ENCODE assay signal across 16 cellular contexts in the genomic region with DNA sequence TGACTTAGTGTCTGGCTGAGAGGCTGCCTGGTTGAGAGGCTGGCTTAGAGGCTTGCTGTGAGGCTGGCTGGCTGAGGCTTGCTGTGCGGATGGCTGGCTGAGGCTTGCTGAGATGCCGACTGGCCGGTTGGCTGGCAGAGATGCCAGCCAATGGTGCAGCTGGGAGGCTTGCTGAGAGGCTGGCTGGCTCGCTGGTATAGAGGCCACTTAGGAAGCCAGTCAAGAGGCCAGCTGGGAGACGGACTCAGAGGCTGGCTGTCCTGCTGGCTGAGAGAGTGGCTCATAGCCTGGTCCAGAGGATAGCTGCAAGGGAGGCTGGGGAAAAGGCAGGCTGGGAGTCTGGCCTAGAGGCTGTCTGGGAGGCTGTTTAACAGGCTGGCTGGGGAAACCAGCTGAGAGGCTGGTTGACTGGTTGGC. TPM values are rescaled to one million over a fixed set of nuclear protein-coding genes. Genes with fewer than 3 reads are reported as not detected.
DNase-seq lines count a peak whose midpoint lies in the region; ATAC-seq, FAIRE-seq and TF ChIP-seq lines count a peak whose summit lies in the region.
"Had no signal": no experiment of that assay in that cellular context is flagged by ENCODE, and none has a peak within 500 bp of the region (broad histone marks: within the 10 kb centered on the region; RNA-seq: fewer than 3 reads in every experiment).

No MANE protein-coding gene starts in this region.

- no peak for TF ChIP-seq RAD21 in HepG2 (CRISPR knock-in tag; IDR thresholded peaks at IDR 0.05)

- POLR2A ChIA-PET in HepG2 (lab: Yijun Ruan, JAX), result interaction anchor here (1.0 to 1.8 kb wide), 4 partner anchors 15 to 128 kb away, joined by 3 to 5 read pairs (median 4); a partner anchor contains a TSS

- no peak overlapping the region for H4K8ac ChIP-seq in neuronal stem cell (ENCODE audit: low read depth, low read length)

- H2AK5ac ChIP-seq in neuronal stem cell (ENCODE audit: low read depth, low read length), result no peak overlapping the region

- H2BK120ac ChIP-seq in neuronal stem cell (ENCODE audit: low read depth, low read length), result no peak overlapping the region

- no peak overlapping the region for H2BK15ac ChIP-seq in neuronal stem cell (ENCODE audit: low read length)

- no peak overlapping the region for H3K18ac ChIP-seq in neuronal stem cell (ENCODE audit: low read length)

- H3K9me3 ChIP-seq in HepG2 (ENCODE audit: low read length) (no peaks in the 10 kb centered on the region), right lobe of liver (no peaks in the 10 kb centered on the region), ascending aorta (no peaks in the 10 kb centered on the region), neuronal stem cell (replicated peaks in 1 of 2; ENCODE audit: control insufficient read depth in 2 of 2, insufficient read depth in 1 of 2, low read depth in 1 of 2, low read length in 2 of 2) (no peaks in the 10 kb centered on the region)
- H3K9me3 ChIP-seq: Caco-2 had no signal

- H2AFZ ChIP-seq in HepG2 (ENCODE audit: low read length), result no peak overlapping the region
- no peak overlapping the region for H2AFZ ChIP-seq in neuronal stem cell (ENCODE audit: low read length)

- WGBS in HepG2 (ENCODE audit: low lambda C conversion rate), result 71% methylated on average over 5 of the region's 5 CpGs
- 67% methylated on average over 2 of the region's 5 CpGs for WGBS in right lobe of liver (ENCODE audit: insufficient coverage, low coverage, low lambda C conversion rate, missing lambda C conversion rate)
- WGBS in neuronal stem cell (ENCODE audit: extremely low coverage in 2 of 2, insufficient read length in 2 of 2, insufficient replicate concordance in 1 of 2), 2 donors, result no CpG with 5 or more reads among the region's 5 CpGs

- DNase-seq in HepG2 (ENCODE audit: low spot score), result no peak
- DNase-seq in right lobe of liver, result no peak
- DNase-seq in ascending aorta (ENCODE audit: low spot score in 2 of 2), result no peak
- DNase-seq in neuronal stem cell (ENCODE audit: low spot score), result no peak
- DNase-seq in SW 1271 (lab: John Stamatoyannopoulos, UW), result no peak
- DNase-seq in sciatic nerve (ENCODE audit: low spot score), result no peak
- DNase-seq in cortex of kidney (lab: John Stamatoyannopoulos, UW), result no peak
- DNase-seq: AML-193, Caco-2, GDM1, NCI-H446, NCI-H774 had no signal

- TF ChIP-seq CTCF in HepG2 (CRISPR knock-in tag; IDR thresholded peaks at IDR 0.05), result no peak
- TF ChIP-seq CTCF in right lobe of liver (IDR thresholded peaks at IDR 0.05), result no peak
- no peak for TF ChIP-seq CTCF in ascending aorta (IDR thresholded peaks at IDR 0.05)

- H4K91ac ChIP-seq in neuronal stem cell (ENCODE audit: low read depth, low read length, poor library complexity), result no peak overlapping the region

- BruUV-seq in HepG2 (replicated peaks; lab: Mats Ljungman, UMichigan), result no TSS peak

- H3K4me2 ChIP-seq in HepG2 (ENCODE audit: low read depth, low read length) (peak overlapping the region; percentile 61; the same call in 1 of the 2 replicates), neuronal stem cell (ENCODE audit: insufficient read depth, low read length, poor library complexity, severe bottlenecking) (no peak overlapping the region)

- FAIRE-seq in HepG2 (lab: Jason Lieb, UNC), result no peak
- FAIRE-seq: GM12892, K562 had no signal

- ATAC-seq in HepG2 (no peak), right lobe of liver (no peak), GM18505 (IDR thresholded peaks at IDR 0.05; ENCODE audit: unreplicated experiment) (no peak), sciatic nerve (no peak)

- H3K4me1 ChIP-seq in HepG2 (ENCODE audit: insufficient read depth, low read length) (peaks cover 64% of the 10 kb centered on the region), right lobe of liver (peaks cover 0 to 38% (median 7%) of the 10 kb centered on the region in 4 donors), ascending aorta (peaks cover 6 to 19% of the 10 kb centered on the region in 2 donors), neuronal stem cell (ENCODE audit: control insufficient read depth in 2 of 2, insufficient read depth in 1 of 2, low read depth in 1 of 2, low read length in 2 of 2) (no peaks in the 10 kb centered on the region)
- H3K4me1 ChIP-seq: Caco-2 had no signal

- intact Hi-C loops in HepG2 (cut with micrococcal nuclease; ENCODE audit: unreplicated experiment), result no loop called here
- intact Hi-C loops in right lobe of liver (cut with DNase I), result no loop called here
- intact Hi-C loops in ascending aorta (cut with DNase I), result loop anchor here (2.0 to 10.0 kb wide), 4 partner anchors 61 to 551 kb away; a partner anchor contains a TSS
- intact Hi-C loops in sciatic nerve (cut with DNase I), result no loop called here

- in situ Hi-C loops in HepG2 (cut with HindIII; ENCODE audit: extremely low pct_ligation_motif_present, low pct_unique_long_range_greater_than_20kb), result no loop called here

- no peak overlapping the region for H3K27ac ChIP-seq in HepG2 (ENCODE audit: extremely low read length, insufficient read depth, low read length)
- H3K27ac ChIP-seq in right lobe of liver, result no peak overlapping the region
- peak overlapping the region; percentile 98 to 99 for H3K27ac ChIP-seq in ascending aorta
- H3K27ac ChIP-seq in neuronal stem cell (replicated peaks; ENCODE audit: low read length), result no peak overlapping the region
- H3K27ac ChIP-seq: HL-60 had no signal

- no peak overlapping the region for H2BK12ac ChIP-seq in neuronal stem cell (ENCODE audit: low read length)

- H3K9ac ChIP-seq in HepG2 (ENCODE audit: insufficient read depth, low read depth, low read length), result no peak overlapping the region; the same call in 1 of the 2 replicates
- no peak overlapping the region for H3K9ac ChIP-seq in neuronal stem cell (ENCODE audit: low read depth, low read length, poor library complexity)

- H3K4ac ChIP-seq in neuronal stem cell (ENCODE audit: low read length), result no peak overlapping the region

- TF ChIP-seq POLR2A in HepG2 (IDR thresholded peaks at IDR 0.05; ENCODE audit: insufficient read depth in 1 of 2, low read depth in 2 of 2, low read length in 2 of 2) (no peak), right lobe of liver (IDR thresholded peaks at IDR 0.05) (no peak), GM18505 (IDR thresholded peaks at IDR 0.05; ENCODE audit: borderline replicate concordance, extremely low read depth, insufficient read depth, insufficient read length) (no peak)

- H4K20me1 ChIP-seq in HepG2 (ENCODE audit: insufficient read depth, low read length), result no peaks in the 10 kb centered on the region

- H3K36me3 ChIP-seq in HepG2 (replicated peaks in 1 of 2; ENCODE audit: control insufficient read depth in 1 of 2, insufficient read depth in 2 of 2, low read length in 2 of 2) (no peaks in the 10 kb centered on the region), right lobe of liver (no peaks in the 10 kb centered on the region), ascending aorta (no peaks in the 10 kb centered on the region), neuronal stem cell (replicated peaks in 1 of 2; ENCODE audit: control insufficient read depth in 2 of 2, insufficient read depth in 2 of 2, low read length in 2 of 2) (no peaks in the 10 kb centered on the region)

- H3K4me3 ChIP-seq in HepG2 (replicated peaks in 1 of 3; ENCODE audit: insufficient read depth in 1 of 3, low read depth in 2 of 3, low read length in 3 of 3) (no peak overlapping the region; a peak in 1 of 6 replicates), right lobe of liver (peak overlapping the region in 1 of 3 donors; percentile 18), ascending aorta (peak overlapping the region; percentile 41 to 49), neuronal stem cell (ENCODE audit: low read length in 2 of 2) (no peak overlapping the region)
- H3K4me3 ChIP-seq: K562 had no signal

- H3K79me2 ChIP-seq in HepG2 (ENCODE audit: insufficient read depth, low read length), result no peaks in the 10 kb centered on the region

- peak overlapping the region; percentile 21 for H3K14ac ChIP-seq in neuronal stem cell (ENCODE audit: low read length)

- peak overlapping the region; percentile 4 for H3K23ac ChIP-seq in neuronal stem cell (ENCODE audit: low read depth, low read length, poor library complexity)

- H3K27me3 ChIP-seq in HepG2 (ENCODE audit: control insufficient read depth in 1 of 2, insufficient read depth in 2 of 2, low read length in 2 of 2) (peaks cover 0 to 14% of the 10 kb centered on the region in 2 experiments; a peak in 3 of 5 replicates), right lobe of liver (no peaks in the 10 kb centered on the region), ascending aorta (no peaks in the 10 kb centered on the region), neuronal stem cell (ENCODE audit: control insufficient read depth in 3 of 3, insufficient read depth in 3 of 3, low read depth in 1 of 3, low read length in 3 of 3) (no peaks in the 10 kb centered on the region)

- H3K79me1 ChIP-seq in neuronal stem cell (ENCODE audit: low read depth, low read length), result no peaks in the 10 kb centered on the region

- no peak overlapping the region for H2BK5ac ChIP-seq in neuronal stem cell (ENCODE audit: low read length)

- no peak for TF ChIP-seq EP300 in HepG2 (IDR thresholded peaks at IDR 0.05; ENCODE audit: low read depth in 2 of 2, low read length in 2 of 2)
- TF ChIP-seq EP300 in HepG2 (CRISPR knock-in tag; IDR thresholded peaks at IDR 0.05; ENCODE audit: borderline replicate concordance), result no peak

- CTCF ChIA-PET in HepG2 (lab: Yijun Ruan, JAX; ENCODE audit: low intra/inter-chr PET ratio, low total read pairs), result no interaction called here

RNA-seq across cellular contexts. Expression of a gene that starts 37.3 kb away (rescaled TPM):
- total RNA-seq in HepG2 (2016; rRNA removed; fragmentation: Illumina TruSeq; extraction: Trizol), result 15.0 and 34.0 TPM in 2 replicates
- total RNA-seq in HepG2 (2016; cell fraction: cytosol; rRNA removed; fragmentation: Illumina TruSeq; extraction: Trizol; ENCODE audit: low read depth), result 5.5 and 6.5 TPM in 2 replicates
- 19.5 and 36.0 TPM in 2 replicates for total RNA-seq in HepG2 (2016; cell fraction: insoluble cytoplasmic fraction; rRNA removed; fragmentation: Illumina TruSeq; extraction: Trizol)
- total RNA-seq in HepG2 (2016; cell fraction: membrane; rRNA removed; fragmentation: Illumina TruSeq; extraction: Trizol), result 8.9 and 11.3 TPM in 2 replicates
- 37.3 and 45.6 TPM in 2 replicates for total RNA-seq in HepG2 (2016; cell fraction: nucleus; rRNA removed; fragmentation: Illumina TruSeq; extraction: Trizol)
- polyA plus RNA-seq in HepG2 (2011; rRNA removed), result 22.9 and 40.2 TPM in 2 replicates
- 10.5 and 27.9 TPM in 2 replicates for polyA plus RNA-seq in HepG2 (2011; cell fraction: cytosol; rRNA removed)
- polyA plus RNA-seq in HepG2 (2011; cell fraction: nucleus; rRNA removed), result 35.6 and 72.2 TPM in 2 replicates
- polyA plus RNA-seq in HepG2 (2012), result 58.0 and 62.3 TPM in 2 replicates
- polyA plus RNA-seq in HepG2 (2016; cell fraction: cytosol; fragmentation: Illumina TruSeq; extraction: Trizol; ENCODE audit: low read depth), result 5.2 and 7.3 TPM in 2 replicates
- 17.2 and 18.9 TPM in 2 replicates for polyA plus RNA-seq in HepG2 (2016; cell fraction: insoluble cytoplasmic fraction; fragmentation: Illumina TruSeq; extraction: Trizol; ENCODE audit: low read depth)
- 9.8 and 10.3 TPM in 2 replicates for polyA plus RNA-seq in HepG2 (2016; cell fraction: membrane; fragmentation: Illumina TruSeq; extraction: Trizol; ENCODE audit: low read depth)
- polyA plus RNA-seq in HepG2 (2016; cell fraction: nucleus; fragmentation: Illumina TruSeq; extraction: Trizol; ENCODE audit: insufficient read depth, low read depth), result 60.5 and 62.9 TPM in 2 replicates
- 14.5 TPM in 1 of 2 replicates, not detected in the other for polyA minus RNA-seq in HepG2 (2011; rRNA and poly(A)+ RNA removed; ENCODE audit: low replicate concordance)
- polyA minus RNA-seq in HepG2 (2011; cell fraction: cytosol; rRNA and poly(A)+ RNA removed), result 3.7 and 13.8 TPM in 2 replicates
- 51.1 and 85.3 TPM in 2 replicates for polyA minus RNA-seq in HepG2 (2011; cell fraction: nucleus; rRNA and poly(A)+ RNA removed)
- total RNA-seq in right lobe of liver, result 100 to 1,000 TPM; 192 to 603 (median 408) TPM
- total RNA-seq in ascending aorta, result not detected
- not detected for polyA plus RNA-seq in neuronal stem cell (2013, experiment 1 of 2)
- polyA plus RNA-seq in neuronal stem cell (2013, experiment 2 of 2), result not detected
- not detected for total RNA-seq in sciatic nerve

Comparison
In these comparisons a context has a peak if more than half of its experiments do, and no peak if none do; other contexts are left out.
1. H3K27ac ChIP-seq: peak in ascending aorta (2 of 2); none in HepG2 (single experiment), right lobe of liver (0 of 3) and neuronal stem cell (single experiment).
2. H3K4me3 ChIP-seq: peak in ascending aorta (2 of 2); none in HepG2 (0 of 3) and neuronal stem cell (0 of 2).